ENCODE assay signal across 16 cellular contexts in genomic region chr1:109782514-109782913, GRCh38. TPM values are rescaled to one million over a fixed set of nuclear protein-coding genes. Genes with fewer than 3 reads are reported as not detected.
DNase-seq lines count a peak whose midpoint lies in the region; ATAC-seq and TF ChIP-seq lines count a peak whose summit lies in the region.
"Had no signal": no experiment of that assay in that cellular context is flagged by ENCODE, and none has a peak within 500 bp of the region (broad histone marks: within the 10 kb centered on the region; RNA-seq: fewer than 3 reads in every experiment).

No MANE protein-coding gene starts in this region.

- H3K27ac ChIP-seq in endodermal cell (ENCODE audit: low read depth, low read length): no peak overlapping the region
- H3K27ac ChIP-seq in brain microvascular endothelial cell: no peak overlapping the region
- H3K27ac ChIP-seq: pancreas had no signal

- no peak overlapping the region for H3K9ac ChIP-seq in endodermal cell (ENCODE audit: extremely low read depth, low read length, poor library complexity, severe bottlenecking)

- ATAC-seq in HG02852 (IDR thresholded peaks at IDR 0.05; ENCODE audit: unreplicated experiment): no peak

- peaks cover 15% of the 10 kb centered on the region for H3K4me1 Mint-ChIP-seq in endodermal cell
- H3K4me1 Mint-ChIP-seq in progenitor cell of endocrine pancreas (ENCODE audit: low read depth): peaks cover 15% of the 10 kb centered on the region

- peaks cover 13% of the 10 kb centered on the region for H3K9me3 ChIP-seq in endodermal cell (ENCODE audit: control insufficient read depth, low read length)
- H3K9me3 ChIP-seq: adrenal gland, pancreas had no signal

- H3K27me3 Mint-ChIP-seq in endodermal cell (ENCODE audit: insufficient read depth) (peaks cover 15% of the 10 kb centered on the region), progenitor cell of endocrine pancreas (no peaks in the 10 kb centered on the region)
- H3K27me3 Mint-ChIP-seq: CD4-positive, CD25-positive, alpha-beta regulatory T cell had no signal

- H3K36me3 Mint-ChIP-seq in endodermal cell (ENCODE audit: low read depth) (no peaks in the 10 kb centered on the region), progenitor cell of endocrine pancreas (ENCODE audit: insufficient read depth) (peaks cover 2% of the 10 kb centered on the region)
- H3K36me3 Mint-ChIP-seq: CD4-positive, CD25-positive, alpha-beta regulatory T cell had no signal

- H3K36me3 ChIP-seq in endodermal cell (ENCODE audit: control insufficient read depth, insufficient read depth, low read length) (no peaks in the 10 kb centered on the region), brain microvascular endothelial cell (replicated peaks) (no peaks in the 10 kb centered on the region)
- H3K36me3 ChIP-seq: adrenal gland, pancreas had no signal

- H3K4me3 ChIP-seq in AG10803 (ENCODE audit: low read length) (no peak overlapping the region), endodermal cell (ENCODE audit: low read length) (no peak overlapping the region), brain microvascular endothelial cell (ENCODE audit: low read depth, low read length) (no peak overlapping the region)
- H3K4me3 ChIP-seq: adrenal gland, pancreas had no signal

- 65 to 67% methylated on average over 1 of the region's 1 CpG for WGBS in endodermal cell (ENCODE audit: insufficient coverage in 1 of 2, insufficient read length in 1 of 2), 2 experiments

- DNase-seq in AG10803 (ENCODE audit: low read depth) (peak; percentile 91), HS-27A (ENCODE audit: low read depth) (peak; percentile 59), endodermal cell (peak; percentile 58), progenitor cell of endocrine pancreas (ENCODE audit: low spot score, unreplicated experiment) (no peak), T1000 (lab: John Stamatoyannopoulos, UW) (no peak), brain microvascular endothelial cell (no peak)
- DNase-seq in activated CD4-positive, alpha-beta T cell treated with anti-CD3 and anti-CD28 coated beads, Interleukin-2, amount 50 U/mL, for 48 hours: no peak
- DNase-seq: activated CD8-positive, alpha-beta memory T cell treated with anti-CD3 and anti-CD28 coated beads, Interleukin-2, amount 50 U/mL, for 48 hours; adrenal gland; CD4-positive, CD25-positive, alpha-beta regulatory T cell; effector CD4-positive, alpha-beta T cell; head of caudate nucleus; NCI-H2227 treated with DMSO at 0.1 percent for 48 hours had no signal

- H3K9me3 Mint-ChIP-seq in endodermal cell (peaks cover 3% of the 10 kb centered on the region), progenitor cell of endocrine pancreas (ENCODE audit: low read depth) (peaks cover 4% of the 10 kb centered on the region)

- H3K4me1 ChIP-seq in endodermal cell (ENCODE audit: control insufficient read depth, insufficient read depth, low read length): peaks cover 15% of the 10 kb centered on the region
- H3K4me1 ChIP-seq: pancreas had no signal

- in situ Hi-C loops in brain microvascular endothelial cell (cut with HindIII; ENCODE audit: low pct_ligation_motif_present, low sequenced_read_pairs): no loop called here

- TF ChIP-seq CTCF in AG10803 (conservative IDR thresholded peaks at IDR 0.05; ENCODE audit: low read length) (no peak), endodermal cell (conservative IDR thresholded peaks at IDR 0.05) (no peak), progenitor cell of endocrine pancreas (IDR thresholded peaks at IDR 0.05; ENCODE audit: unreplicated experiment) (no peak), brain microvascular endothelial cell (IDR thresholded peaks at IDR 0.05; ENCODE audit: low read depth, low read length, missing control alignments) (no peak)

- no peaks in the 10 kb centered on the region for H3K27me3 ChIP-seq in endodermal cell (ENCODE audit: control insufficient read depth, insufficient read depth, low read length, poor library complexity, severe bottlenecking)
- no peaks in the 10 kb centered on the region for H3K27me3 ChIP-seq in brain microvascular endothelial cell (replicated peaks)
- H3K27me3 ChIP-seq: adrenal gland, pancreas had no signal

- no peak overlapping the region for H3K4me3 Mint-ChIP-seq in endodermal cell
- no peak overlapping the region for H3K4me3 Mint-ChIP-seq in progenitor cell of endocrine pancreas (ENCODE audit: low read depth)
- H3K4me3 Mint-ChIP-seq: CD4-positive, CD25-positive, alpha-beta regulatory T cell had no signal

- H3K27ac Mint-ChIP-seq in endodermal cell (no peak overlapping the region), progenitor cell of endocrine pancreas (peak overlapping the region; percentile 92)
- H3K27ac Mint-ChIP-seq: CD4-positive, CD25-positive, alpha-beta regulatory T cell had no signal

RNA-seq across cellular contexts. Expression of gene EPS8L3, which starts 18.8 kb away (rescaled TPM):
- not detected for total RNA-seq in endodermal cell
- polyA plus RNA-seq in endodermal cell (2013, experiment 1 of 2): not detected
- not detected for polyA plus RNA-seq in endodermal cell (2013, experiment 2 of 2)
- 9.5 and 14.2 TPM in 2 replicates for total RNA-seq in progenitor cell of endocrine pancreas
- total RNA-seq: CD4-positive, CD25-positive, alpha-beta regulatory T cell; lower leg skin had no signal
- polyA plus RNA-seq: CD4-positive, CD25-positive, alpha-beta regulatory T cell had no signal

RNA-seq across cellular contexts. Expression of gene GSTM3, which starts 41.7 kb away (rescaled TPM):
- 10 to 100 TPM in 1 of 2 donors, 1 to 10 TPM in 1; 5.5 to 10.3 TPM for total RNA-seq in endodermal cell
- 43.1 TPM for polyA plus RNA-seq in endodermal cell (2013, experiment 1 of 2)
- 43.6 TPM for polyA plus RNA-seq in endodermal cell (2013, experiment 2 of 2)
- total RNA-seq in progenitor cell of endocrine pancreas: 77.8 and 83.1 TPM in 2 replicates

Comparison
In these comparisons a context has a peak if more than half of its experiments do, and no peak if none do; other contexts are left out.
1. DNase-seq: peak in AG10803 (single experiment), HS-27A (single experiment) and endodermal cell (single experiment); none in progenitor cell of endocrine pancreas (single experiment), T1000 (single experiment), activated CD4-positive, alpha-beta T cell treated with anti-CD3 and anti-CD28 coated beads, Interleukin-2, amount 50 U/mL, for 48 hours (0 of 2) and brain microvascular endothelial cell (single experiment).
2. RNA of gene EPS8L3, which starts 18.8 kb away (total RNA-seq): 9.5 to 14.2 TPM in progenitor cell of endocrine pancreas; not detected in endodermal cell; every median in the first group is over 10 times any median in the second.